Comparison of ENCODE assay signal across 8 cellular contexts in the genomic region with DNA sequence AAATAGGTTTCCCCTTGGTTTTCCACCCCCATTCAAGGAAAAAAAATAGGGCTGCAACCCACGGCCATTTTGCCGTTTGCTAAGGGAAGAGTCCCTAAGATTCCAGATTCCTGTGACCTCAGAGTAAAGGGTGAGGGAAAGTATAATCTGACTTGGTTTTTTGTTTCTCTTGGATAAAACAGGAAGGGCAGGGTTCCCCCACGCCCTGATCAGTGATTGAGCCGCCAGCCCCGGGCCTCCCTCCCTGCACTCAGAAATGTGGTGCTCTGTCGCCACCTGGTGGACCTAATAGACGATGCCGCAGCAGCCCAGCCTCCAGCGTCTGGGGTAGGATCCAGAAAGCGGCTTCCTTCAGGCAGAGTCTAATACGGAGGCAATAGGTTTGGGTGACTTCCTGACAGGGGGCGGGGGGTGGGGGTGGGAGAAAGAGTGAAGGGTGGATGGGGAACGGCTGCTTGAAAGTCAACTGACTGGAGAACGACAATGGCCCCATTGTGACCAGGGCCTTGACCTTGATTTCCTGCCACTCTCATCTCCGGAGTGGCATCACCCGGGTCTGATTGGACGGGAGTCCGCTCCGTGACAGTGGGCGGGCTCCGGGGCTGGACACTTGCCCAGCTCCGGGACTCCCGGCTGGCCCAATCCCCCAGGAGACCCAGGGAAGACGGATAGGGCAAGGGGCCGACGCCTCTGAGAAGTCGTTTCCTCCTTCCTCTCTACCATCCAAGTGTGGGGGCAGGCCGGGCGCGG. TPM values are rescaled to one million over a fixed set of nuclear protein-coding genes. Genes with fewer than 3 reads are reported as not detected.
DNase-seq lines count a peak whose midpoint lies in the region; ATAC-seq, FAIRE-seq and TF ChIP-seq lines count a peak whose summit lies in the region.

No MANE protein-coding gene starts in this region.

- no peak overlapping the region for H3K4me3 Mint-ChIP-seq in activated naive CD4-positive, alpha-beta T cell treated with anti-CD3 and anti-CD28 coated beads, Interleukin-2, amount 10 ng/mL, durations not matched to agents 7 days and 5 days

- H3K4me1 Mint-ChIP-seq in activated naive CD4-positive, alpha-beta T cell treated with anti-CD3 and anti-CD28 coated beads, Interleukin-2, amount 10 ng/mL, durations not matched to agents 7 days and 5 days: peaks cover 10% of the 10 kb centered on the region

- peak overlapping the region; percentile 30 for H3K4me3 ChIP-seq in MG63
- H3K4me3 ChIP-seq in pancreas: peak overlapping the region in 2 of 4 donors; percentile 1 to 29
- H3K4me3 ChIP-seq in thyroid gland (replicated peaks in 1 of 3): peak overlapping the region in 1 of 3 donors; percentile 21

- FAIRE-seq in G401.6 (lab: Jason Lieb, UNC) (peak; percentile 86), pancreas (lab: Jason Lieb, UNC) (no peak)

- CTCF ChIA-PET in activated naive CD4-positive, alpha-beta T cell treated with anti-CD3 and anti-CD28 coated beads, Interleukin-2, amount 10 ng/mL, durations not matched to agents 7 days and 5 days (lab: Charles Lee): interaction anchor here (0.8 to 9.2 kb wide), 4 partner anchors 11 to 188 kb away, joined by 3 to 112 read pairs (median 8); no protein-coding TSS in a partner anchor

- H3K36me3 ChIP-seq in MG63: no peaks in the 10 kb centered on the region
- no peaks in the 10 kb centered on the region for H3K36me3 ChIP-seq in pancreas
- no peaks in the 10 kb centered on the region for H3K36me3 ChIP-seq in thyroid gland

- WGBS in pancreas, 2 donors: 10 to 12% methylated on average over 29 to 30 of the region's 30 CpGs
- WGBS in thyroid gland, 2 donors: 6 to 10% methylated on average over 20 to 29 of the region's 30 CpGs

- DNase-seq in HCEC 1CT (peak; percentile 67), MG63 (peak; percentile 86), SK-N-DZ (ENCODE audit: low spot score) (peak; percentile 77), head of caudate nucleus (peak; percentile 80 to 96 (median 91)), pancreas (peak; percentile 83 to 95 (median 91)), thyroid gland (peak; percentile 86 to 89)
- peak; percentile 90 for DNase-seq in activated naive CD4-positive, alpha-beta T cell treated with anti-CD3 and anti-CD28 coated beads, Interleukin-2, amount 10 ng/mL, durations not matched to agents 7 days and 5 days

- no peak overlapping the region for H3K27ac Mint-ChIP-seq in activated naive CD4-positive, alpha-beta T cell treated with anti-CD3 and anti-CD28 coated beads, Interleukin-2, amount 10 ng/mL, durations not matched to agents 7 days and 5 days

- TF ChIP-seq POLR2A in thyroid gland (IDR thresholded peaks at IDR 0.05): peak in 1 of 2 donors; percentile 7

- H3K27ac ChIP-seq in pancreas: peak overlapping the region in 2 of 4 donors; percentile 19 to 41
- peak overlapping the region in 2 of 3 donors; percentile 36 to 39 for H3K27ac ChIP-seq in thyroid gland

- intact Hi-C loops in head of caudate nucleus (cut with DNase I) (loop anchor here (2.0 to 10.0 kb wide), 3 partner anchors 50 to 372 kb away; no protein-coding TSS in a partner anchor), pancreas (cut with DNase I) (loop anchor here in 2 of 3 donors (5.0 to 10.0 kb wide), 3 partner anchors 80 to 372 kb away; no protein-coding TSS in a partner anchor), thyroid gland (cut with DNase I) (loop anchor here (5.0 kb wide), 1 partner anchor 85 kb away; no protein-coding TSS in a partner anchor)

- no peaks in the 10 kb centered on the region for H3K9me3 ChIP-seq in MG63
- H3K9me3 ChIP-seq in pancreas: no peaks in the 10 kb centered on the region
- no peaks in the 10 kb centered on the region for H3K9me3 ChIP-seq in thyroid gland

- H3K27me3 ChIP-seq in MG63: no peaks in the 10 kb centered on the region
- no peaks in the 10 kb centered on the region for H3K27me3 ChIP-seq in pancreas
- no peaks in the 10 kb centered on the region for H3K27me3 ChIP-seq in thyroid gland

- peaks cover 0 to 6% (median 0%) of the 10 kb centered on the region in 3 donors for H3K4me1 ChIP-seq in pancreas
- H3K4me1 ChIP-seq in thyroid gland: peaks cover 3 to 10% of the 10 kb centered on the region in 2 donors

- ATAC-seq in pancreas: peak; percentile 95 to 99 (median 98)

- peaks cover 7% of the 10 kb centered on the region for H3K27me3 Mint-ChIP-seq in activated naive CD4-positive, alpha-beta T cell treated with anti-CD3 and anti-CD28 coated beads, Interleukin-2, amount 10 ng/mL, durations not matched to agents 7 days and 5 days

- peak; percentile 81 to 90 (median 84) for TF ChIP-seq CTCF in pancreas (IDR thresholded peaks at IDR 0.05)
- TF ChIP-seq CTCF in thyroid gland (IDR thresholded peaks at IDR 0.05): peak; percentile 55 to 93 (median 92)

- no peaks in the 10 kb centered on the region for H3K9me3 Mint-ChIP-seq in activated naive CD4-positive, alpha-beta T cell treated with anti-CD3 and anti-CD28 coated beads, Interleukin-2, amount 10 ng/mL, durations not matched to agents 7 days and 5 days

- no peaks in the 10 kb centered on the region for H3K36me3 Mint-ChIP-seq in activated naive CD4-positive, alpha-beta T cell treated with anti-CD3 and anti-CD28 coated beads, Interleukin-2, amount 10 ng/mL, durations not matched to agents 7 days and 5 days

RNA-seq across cellular contexts. Expression of a gene that starts 17.8 kb away (rescaled TPM):
- 12.9 and 29.4 TPM in 2 replicates for total RNA-seq in MG63 (2014; rRNA removed; shearing (Covaris generic); ENCODE audit: low replicate concordance)
- 14.0 and 24.5 TPM in 2 replicates for polyA plus RNA-seq in SK-N-DZ (2014; cell fraction: cytosol; rRNA removed)
- 9.5 and 9.9 TPM in 2 replicates for polyA plus RNA-seq in SK-N-DZ (2014; cell fraction: nucleus; rRNA removed)
- total RNA-seq in pancreas: 10 to 100 TPM; 30.2 to 66.2 (median 44.9) TPM
- 100 to 1,000 TPM in 1 of 2 donors, 10 to 100 TPM in 1; 80.6 to 185 TPM for polyA plus RNA-seq in pancreas
- total RNA-seq in thyroid gland: 100 to 1,000 TPM in 2 of 4 donors, 10 to 100 TPM in 2; 55.4 to 238 (median 112) TPM

RNA-seq across cellular contexts. Expression of a gene that starts 31.5 kb away (rescaled TPM):
- 1.4 TPM in 2 replicates for total RNA-seq in MG63 (2014; rRNA removed; shearing (Covaris generic); ENCODE audit: low replicate concordance)
- 2.9 and 3.5 TPM in 2 replicates for polyA plus RNA-seq in SK-N-DZ (2014; cell fraction: cytosol; rRNA removed)
- polyA plus RNA-seq in SK-N-DZ (2014; cell fraction: nucleus; rRNA removed): 6.7 and 8.1 TPM in 2 replicates
- total RNA-seq in pancreas: 1 to 10 TPM; 2.6 to 8.0 (median 5.8) TPM
- 1 to 10 TPM; 3.8 to 7.0 TPM for polyA plus RNA-seq in pancreas
- total RNA-seq in thyroid gland: 10 to 100 TPM; 25.1 to 41.3 (median 28.6) TPM

RNA-seq across cellular contexts. Expression of a gene that starts 43.3 kb away (rescaled TPM):
- total RNA-seq in MG63 (2014; rRNA removed; shearing (Covaris generic); ENCODE audit: low replicate concordance): 6.9 and 15.8 TPM in 2 replicates
- polyA plus RNA-seq in SK-N-DZ (2014; cell fraction: cytosol; rRNA removed): 3.7 and 3.9 TPM in 2 replicates
- 2.8 and 4.6 TPM in 2 replicates for polyA plus RNA-seq in SK-N-DZ (2014; cell fraction: nucleus; rRNA removed)
- total RNA-seq in pancreas: 10 to 100 TPM in 3 of 6 donors, 1 to 10 TPM in 3; 8.3 to 17.2 (median 11.1) TPM
- polyA plus RNA-seq in pancreas: 1 to 10 TPM; 3.2 to 3.9 TPM
- 10 to 100 TPM; 37.4 to 60.5 (median 44.7) TPM for total RNA-seq in thyroid gland
